Comparison of ENCODE assay signal across 1 cellular context in genomic region chr15:58556028-58556361, GRCh38.
TF ChIP-seq lines count a peak whose summit lies in the region.

No MANE protein-coding gene starts in this region.

TF ChIP-seq in A549, 52 proteins besides CTCF, POLR2A, EP300 and RAD21 (continued from another document):
- TF ChIP-seq RFX5 (IDR thresholded peaks at IDR 0.05) (no peak), ATOH8 (CRISPR knock-in tag; IDR thresholded peaks at IDR 0.05; ENCODE audit: low read depth) (no peak), FOSL2 (IDR thresholded peaks at IDR 0.05) (no peak), FOSL2 (CRISPR knock-in tag; IDR thresholded peaks at IDR 0.05) (no peak), MAX (IDR thresholded peaks at IDR 0.05) (no peak), PHF8 (IDR thresholded peaks at IDR 0.05; ENCODE audit: borderline replicate concordance, low read depth) (no peak), CBX8 (IDR thresholded peaks at IDR 0.05) (no peak), ESRRA (IDR thresholded peaks at IDR 0.05; ENCODE audit: borderline replicate concordance, low read length) (no peak)
